In genomic region chr4:173522160-173522873, GRCh38 we compare ENCODE assay signal across 8 cellular contexts. TPM values are rescaled to one million over a fixed set of nuclear protein-coding genes. Genes with fewer than 3 reads are reported as not detected.
DNase-seq lines count a peak whose midpoint lies in the region; ATAC-seq, FAIRE-seq and TF ChIP-seq lines count a peak whose summit lies in the region.

No MANE protein-coding gene starts in this region.

- CTCF ChIA-PET in H1 (lab: Charles Lee; ENCODE audit: partially characterized antibody), result interaction anchor here (0.6 to 3.6 kb wide), 9 partner anchors 9 to 357 kb away, joined by 3 to 39 read pairs (median 7); no protein-coding TSS in a partner anchor

- H3K4me3 ChIP-seq in H1 (ENCODE audit: extremely low read depth in 1 of 4, insufficient read depth in 2 of 4, low read depth in 3 of 4, low read length in 4 of 4) (peak overlapping the region; percentile 36 to 53 (median 42); a peak in 7 of 8 replicates), mesodermal cell (ENCODE audit: extremely low read depth, insufficient read depth, low read length, poor library complexity, severe bottlenecking) (peak overlapping the region; percentile 42)

- H3K36me3 ChIP-seq in H1 (ENCODE audit: control insufficient read depth in 2 of 4, insufficient read depth in 4 of 4, low read length in 3 of 4) (no peaks in the 10 kb centered on the region; a peak in 1 of 8 replicates), mesodermal cell (ENCODE audit: control insufficient read depth, insufficient read depth, low read length) (no peaks in the 10 kb centered on the region)

- no peak overlapping the region for H2AFZ ChIP-seq in H1 (ENCODE audit: low read length)

- H2BK15ac ChIP-seq in H1 (ENCODE audit: low read length), result 0 out of 2 replicates have a peak overlapping the region, but pooled peaks have one; percentile 8

- H3K23ac ChIP-seq in H1 (ENCODE audit: insufficient read length), result no peak overlapping the region

- no peak overlapping the region for H2BK120ac ChIP-seq in H1 (replicated peaks; ENCODE audit: low read depth, low read length)

- no peak for TF ChIP-seq RAD21 in H1 (IDR thresholded peaks at IDR 0.05 in 1 of 2, conservative IDR thresholded peaks at IDR 0.05 in 1 of 2; ENCODE audit: low read depth in 2 of 2, low read length in 2 of 2)

- no peak overlapping the region for H2AK5ac ChIP-seq in H1 (ENCODE audit: low read depth, low read length)

- no peak for TF ChIP-seq POLR2A in H1 (IDR thresholded peaks at IDR 0.05; ENCODE audit: control extremely low read depth in 1 of 2, low read depth in 2 of 2, low read length in 2 of 2)

- no peak overlapping the region for H3K14ac ChIP-seq in H1 (ENCODE audit: insufficient read length)

- H3K4me1 ChIP-seq in H1 (replicated peaks in 1 of 4; ENCODE audit: control insufficient read depth in 3 of 4, insufficient read depth in 4 of 4, low read length in 3 of 4) (peaks cover 8 to 41% (median 30%) of the 10 kb centered on the region in 4 experiments), mesodermal cell (ENCODE audit: control insufficient read depth, insufficient read depth, low read length, poor library complexity, severe bottlenecking) (peaks cover 18% of the 10 kb centered on the region)

- no peaks in the 10 kb centered on the region for H3K9me3 ChIP-seq in H1 (ENCODE audit: insufficient read depth in 2 of 2, low read depth in 1 of 2, low read length in 1 of 2)
- H3K9me3 ChIP-seq in mesodermal cell (ENCODE audit: control insufficient read depth, low read length), result no peaks in the 10 kb centered on the region

- no peak overlapping the region for H3K18ac ChIP-seq in H1 (ENCODE audit: extremely low read depth, low read length)

- H3K56ac ChIP-seq in H1 (replicated peaks; ENCODE audit: insufficient read length, low read depth, low read length), result no peak overlapping the region

- no peak for TF ChIP-seq EP300 in H1 (IDR thresholded peaks at IDR 0.05; ENCODE audit: borderline replicate concordance in 1 of 2, low read depth in 2 of 2, low read length in 2 of 2)

- no peaks in the 10 kb centered on the region for H3K79me2 ChIP-seq in H1 (ENCODE audit: control insufficient read depth in 1 of 2, insufficient read depth in 2 of 2, low read length in 2 of 2)

- H3K4ac ChIP-seq in H1 (replicated peaks; ENCODE audit: insufficient read length, low read depth, low read length), result no peak overlapping the region

- DNase-seq in ELR (ENCODE audit: low read depth), result peak; percentile 74
- peak; percentile 44 for DNase-seq in NCI-H510A (lab: John Stamatoyannopoulos, UW)
- peak in 1 of 2 experiments; percentile 76 for DNase-seq in H1 (ENCODE audit: low read depth in 1 of 2, low spot score in 2 of 2)
- DNase-seq in NCI-H2107 (lab: John Stamatoyannopoulos, UW), result no peak
- DNase-seq in GM19240 (ENCODE audit: insufficient read length, low spot score), result no peak

- no peak overlapping the region for H3K27ac ChIP-seq in H1 (ENCODE audit: low read depth, low read length)
- peak overlapping the region; percentile 94 for H3K27ac ChIP-seq in mesodermal cell (ENCODE audit: low read depth, low read length, severe bottlenecking)

- no peak for FAIRE-seq in H1 (lab: Jason Lieb, UNC)

- H4K20me1 ChIP-seq in H1 (replicated peaks in 1 of 2; ENCODE audit: control insufficient read depth in 1 of 2, insufficient read depth in 2 of 2, low read length in 2 of 2), result peaks cover 19 to 42% of the 10 kb centered on the region in 2 experiments

- ATAC-seq in HG02973 (IDR thresholded peaks at IDR 0.05; ENCODE audit: unreplicated experiment), result no peak
- ATAC-seq in HG02623 (IDR thresholded peaks at IDR 0.05; ENCODE audit: unreplicated experiment), result no peak

- H2BK5ac ChIP-seq in H1 (ENCODE audit: low read depth, low read length), result no peak overlapping the region

- POLR2A ChIA-PET in H1 (lab: Charles Lee; ENCODE audit: partially characterized antibody), result interaction anchor here (0.7 to 2.0 kb wide), 4 partner anchors 10 to 15 kb away, joined by 3 to 7 read pairs (median 4); no protein-coding TSS in a partner anchor

- no peak overlapping the region for H2BK20ac ChIP-seq in H1 (ENCODE audit: low read length)

- TF ChIP-seq CTCF in H1 (IDR thresholded peaks at IDR 0.05; ENCODE audit: control extremely low read depth in 1 of 3, insufficient read depth in 1 of 3, low read depth in 1 of 3, low read length in 3 of 3), result no peak

- peaks cover 97 to 100% (median 100%) of the 10 kb centered on the region in 4 experiments for H3K27me3 ChIP-seq in H1 (replicated peaks in 1 of 4; ENCODE audit: control insufficient read depth in 3 of 4, extremely low read depth in 1 of 4, insufficient read depth in 3 of 4, low read length in 3 of 4)

- peaks cover 3% of the 10 kb centered on the region; the same call in 1 of the 2 replicates for H3K23me2 ChIP-seq in H1 (ENCODE audit: low read depth, low read length)

- 2% methylated on average over 59 of the region's 60 CpGs; no CpG with 5 or more reads in 1 of the 2 experiments for WGBS in H1 (ENCODE audit: extremely low coverage in 1 of 2, insufficient coverage in 1 of 2, insufficient read length in 1 of 2, insufficient replicate concordance in 2 of 2, low coverage in 1 of 2, low lambda C conversion rate in 2 of 2, missing lambda C conversion rate in 1 of 2), 2 experiments
- WGBS in mesodermal cell (ENCODE audit: insufficient coverage in 2 of 2), 2 experiments, result 0 to 1% methylated on average over 39 to 57 of the region's 60 CpGs

- H3K9ac ChIP-seq in H1 (replicated peaks in 1 of 4; ENCODE audit: extremely low read depth in 1 of 4, low read depth in 3 of 4, low read length in 3 of 4), result no peak overlapping the region

- no peak overlapping the region for H4K91ac ChIP-seq in H1 (replicated peaks; ENCODE audit: insufficient read length, low read length)

- no peak overlapping the region for H2BK12ac ChIP-seq in H1 (ENCODE audit: low read depth, low read length)

- H3K4me2 ChIP-seq in H1 (ENCODE audit: insufficient read depth in 1 of 2, low read depth in 2 of 2, low read length in 2 of 2), result peak overlapping the region; percentile 83 to 84

- no peaks in the 10 kb centered on the region for H3K79me1 ChIP-seq in H1 (ENCODE audit: low read depth, low read length)

- no peak overlapping the region for H4K5ac ChIP-seq in H1 (ENCODE audit: insufficient read length, low read depth, low read length)

- no peak overlapping the region for H4K8ac ChIP-seq in H1 (ENCODE audit: extremely low read depth, insufficient read depth, low read length)

TF ChIP-seq in H1, 55 proteins besides CTCF, POLR2A, EP300 and RAD21 (continues in another document):
- TF ChIP-seq BACH1 (IDR thresholded peaks at IDR 0.05; ENCODE audit: low read length) (no peak), CHD1 (IDR thresholded peaks at IDR 0.05; ENCODE audit: low read depth, low read length) (no peak), EZH2 (IDR thresholded peaks at IDR 0.05; ENCODE audit: low read depth, low read length, severe bottlenecking) (peak; percentile 87), CBX8 (IDR thresholded peaks at IDR 0.05; ENCODE audit: borderline replicate concordance, low read depth, low read length) (no peak), SP1 (IDR thresholded peaks at IDR 0.05; ENCODE audit: low read depth, low read length) (no peak), TEAD4 (IDR thresholded peaks at IDR 0.05; ENCODE audit: low read depth, low read length) (no peak), PHF8 (conservative IDR thresholded peaks at IDR 0.05; ENCODE audit: low read depth, low read length) (no peak), SAP30 (IDR thresholded peaks at IDR 0.05; ENCODE audit: insufficient read depth, insufficient replicate concordance, low read length) (no peak), RXRA (IDR thresholded peaks at IDR 0.05; ENCODE audit: insufficient read depth, low read depth, low read length) (no peak), KDM5A (IDR thresholded peaks at IDR 0.05; ENCODE audit: low read length) (no peak), KDM1A (IDR thresholded peaks at IDR 0.05; ENCODE audit: borderline replicate concordance, low read length) (peak; percentile 31; the same call in 1 of the 2 replicates), SRF (IDR thresholded peaks at IDR 0.05; ENCODE audit: low read depth, low read length) (no peak), RFX5 (IDR thresholded peaks at IDR 0.05; ENCODE audit: borderline replicate concordance, low read depth, low read length) (no peak), ATF2 (IDR thresholded peaks at IDR 0.05; ENCODE audit: low read length) (no peak), HDAC6 (IDR thresholded peaks at IDR 0.05; ENCODE audit: low read depth, low read length) (no peak), RBBP5 (IDR thresholded peaks at IDR 0.05; ENCODE audit: borderline replicate concordance, low read depth, low read length) (no peak), EGR1 (IDR thresholded peaks at IDR 0.05; ENCODE audit: borderline replicate concordance, low read depth, low read length) (no peak), ATF3 (IDR thresholded peaks at IDR 0.05; ENCODE audit: insufficient read depth, low read depth, low read length) (no peak), CBX5 (IDR thresholded peaks at IDR 0.05; ENCODE audit: low read depth, low read length) (no peak)

RNA-seq across cellular contexts. Expression of gene HAND2, which starts 7.7 kb away (rescaled TPM):
- total RNA-seq in H1 (2021; fragmentation: NEBNext Ultra II Directional; extraction: Animal tissue kit (Norgen Biotek cat#: 25700)), result not detected in 2 replicates
- polyA plus RNA-seq in H1 (2011; rRNA removed), result 0.05 TPM in 1 of 2 replicates, not detected in the other
- polyA plus RNA-seq in H1 (2011; cell fraction: cytosol; rRNA removed), result 0.04 TPM
- polyA plus RNA-seq in H1 (2011; cell fraction: nucleus; rRNA removed), result not detected
- polyA plus RNA-seq in H1 (2012, experiment 1 of 2), result 0.05 to 0.37 TPM in 2 of 4 replicates, not detected in the others
- 0.47 TPM for polyA plus RNA-seq in H1 (2012, experiment 2 of 2)
- polyA plus RNA-seq in H1 (2013, experiment 1 of 2), result 0.04 TPM
- not detected for polyA plus RNA-seq in H1 (2013, experiment 2 of 2)
- polyA minus RNA-seq in H1 (2011; rRNA and poly(A)+ RNA removed), result not detected in 2 replicates
- not detected for polyA minus RNA-seq in H1 (2011; cell fraction: cytosol; rRNA and poly(A)+ RNA removed)
- not detected for polyA minus RNA-seq in H1 (2011; cell fraction: nucleus; rRNA and poly(A)+ RNA removed)
- 58.0 TPM for polyA plus RNA-seq in mesodermal cell (2013, experiment 1 of 2)
- 75.8 TPM for polyA plus RNA-seq in mesodermal cell (2013, experiment 2 of 2)

Comparison
In these comparisons a context has a peak if more than half of its experiments do, and no peak if none do; other contexts are left out.
1. DNase-seq: peak in ELR (single experiment) and NCI-H510A (single experiment); none in NCI-H2107 (single experiment) and GM19240 (single experiment).